Comparison of ENCODE assay signal across 2 cellular contexts in genomic region chr1:2053784-2054376, GRCh38.
TF ChIP-seq lines count a peak whose summit lies in the region.

No MANE protein-coding gene starts in this region.

TF ChIP-seq in H1, 55 proteins besides CTCF, POLR2A, EP300 and RAD21:
- TF ChIP-seq PHF8 (conservative IDR thresholded peaks at IDR 0.05; ENCODE audit: low read depth, low read length) (no peak), CBX8 (IDR thresholded peaks at IDR 0.05; ENCODE audit: borderline replicate concordance, low read depth, low read length) (no peak), SRF (IDR thresholded peaks at IDR 0.05; ENCODE audit: low read depth, low read length) (no peak), BRCA1 (IDR thresholded peaks at IDR 0.05; ENCODE audit: low read depth, low read length) (no peak), SUZ12 (IDR thresholded peaks at IDR 0.05; ENCODE audit: low read length) (no peak), TEAD4 (IDR thresholded peaks at IDR 0.05; ENCODE audit: low read depth, low read length) (no peak), CEBPB (IDR thresholded peaks at IDR 0.05; ENCODE audit: low read depth, low read length) (no peak), POU5F1 (IDR thresholded peaks at IDR 0.05; ENCODE audit: low read depth, low read length) (no peak), SP2 (IDR thresholded peaks at IDR 0.05; ENCODE audit: low read length) (no peak), JUND (IDR thresholded peaks at IDR 0.05; ENCODE audit: low read length) (no peak), CHD2 (IDR thresholded peaks at IDR 0.05; ENCODE audit: low read length) (no peak), TAF1 (IDR thresholded peaks at IDR 0.05; ENCODE audit: low read depth, low read length) (no peak), MAFK (IDR thresholded peaks at IDR 0.05; ENCODE audit: low read depth, low read length) (no peak), EGR1 (IDR thresholded peaks at IDR 0.05; ENCODE audit: borderline replicate concordance, low read depth, low read length) (no peak), GTF2F1 (IDR thresholded peaks at IDR 0.05; ENCODE audit: borderline replicate concordance, low read depth, low read length) (no peak), TBP (IDR thresholded peaks at IDR 0.05; ENCODE audit: low read depth, low read length) (no peak)
- TF ChIP-seq, protein P1, sequence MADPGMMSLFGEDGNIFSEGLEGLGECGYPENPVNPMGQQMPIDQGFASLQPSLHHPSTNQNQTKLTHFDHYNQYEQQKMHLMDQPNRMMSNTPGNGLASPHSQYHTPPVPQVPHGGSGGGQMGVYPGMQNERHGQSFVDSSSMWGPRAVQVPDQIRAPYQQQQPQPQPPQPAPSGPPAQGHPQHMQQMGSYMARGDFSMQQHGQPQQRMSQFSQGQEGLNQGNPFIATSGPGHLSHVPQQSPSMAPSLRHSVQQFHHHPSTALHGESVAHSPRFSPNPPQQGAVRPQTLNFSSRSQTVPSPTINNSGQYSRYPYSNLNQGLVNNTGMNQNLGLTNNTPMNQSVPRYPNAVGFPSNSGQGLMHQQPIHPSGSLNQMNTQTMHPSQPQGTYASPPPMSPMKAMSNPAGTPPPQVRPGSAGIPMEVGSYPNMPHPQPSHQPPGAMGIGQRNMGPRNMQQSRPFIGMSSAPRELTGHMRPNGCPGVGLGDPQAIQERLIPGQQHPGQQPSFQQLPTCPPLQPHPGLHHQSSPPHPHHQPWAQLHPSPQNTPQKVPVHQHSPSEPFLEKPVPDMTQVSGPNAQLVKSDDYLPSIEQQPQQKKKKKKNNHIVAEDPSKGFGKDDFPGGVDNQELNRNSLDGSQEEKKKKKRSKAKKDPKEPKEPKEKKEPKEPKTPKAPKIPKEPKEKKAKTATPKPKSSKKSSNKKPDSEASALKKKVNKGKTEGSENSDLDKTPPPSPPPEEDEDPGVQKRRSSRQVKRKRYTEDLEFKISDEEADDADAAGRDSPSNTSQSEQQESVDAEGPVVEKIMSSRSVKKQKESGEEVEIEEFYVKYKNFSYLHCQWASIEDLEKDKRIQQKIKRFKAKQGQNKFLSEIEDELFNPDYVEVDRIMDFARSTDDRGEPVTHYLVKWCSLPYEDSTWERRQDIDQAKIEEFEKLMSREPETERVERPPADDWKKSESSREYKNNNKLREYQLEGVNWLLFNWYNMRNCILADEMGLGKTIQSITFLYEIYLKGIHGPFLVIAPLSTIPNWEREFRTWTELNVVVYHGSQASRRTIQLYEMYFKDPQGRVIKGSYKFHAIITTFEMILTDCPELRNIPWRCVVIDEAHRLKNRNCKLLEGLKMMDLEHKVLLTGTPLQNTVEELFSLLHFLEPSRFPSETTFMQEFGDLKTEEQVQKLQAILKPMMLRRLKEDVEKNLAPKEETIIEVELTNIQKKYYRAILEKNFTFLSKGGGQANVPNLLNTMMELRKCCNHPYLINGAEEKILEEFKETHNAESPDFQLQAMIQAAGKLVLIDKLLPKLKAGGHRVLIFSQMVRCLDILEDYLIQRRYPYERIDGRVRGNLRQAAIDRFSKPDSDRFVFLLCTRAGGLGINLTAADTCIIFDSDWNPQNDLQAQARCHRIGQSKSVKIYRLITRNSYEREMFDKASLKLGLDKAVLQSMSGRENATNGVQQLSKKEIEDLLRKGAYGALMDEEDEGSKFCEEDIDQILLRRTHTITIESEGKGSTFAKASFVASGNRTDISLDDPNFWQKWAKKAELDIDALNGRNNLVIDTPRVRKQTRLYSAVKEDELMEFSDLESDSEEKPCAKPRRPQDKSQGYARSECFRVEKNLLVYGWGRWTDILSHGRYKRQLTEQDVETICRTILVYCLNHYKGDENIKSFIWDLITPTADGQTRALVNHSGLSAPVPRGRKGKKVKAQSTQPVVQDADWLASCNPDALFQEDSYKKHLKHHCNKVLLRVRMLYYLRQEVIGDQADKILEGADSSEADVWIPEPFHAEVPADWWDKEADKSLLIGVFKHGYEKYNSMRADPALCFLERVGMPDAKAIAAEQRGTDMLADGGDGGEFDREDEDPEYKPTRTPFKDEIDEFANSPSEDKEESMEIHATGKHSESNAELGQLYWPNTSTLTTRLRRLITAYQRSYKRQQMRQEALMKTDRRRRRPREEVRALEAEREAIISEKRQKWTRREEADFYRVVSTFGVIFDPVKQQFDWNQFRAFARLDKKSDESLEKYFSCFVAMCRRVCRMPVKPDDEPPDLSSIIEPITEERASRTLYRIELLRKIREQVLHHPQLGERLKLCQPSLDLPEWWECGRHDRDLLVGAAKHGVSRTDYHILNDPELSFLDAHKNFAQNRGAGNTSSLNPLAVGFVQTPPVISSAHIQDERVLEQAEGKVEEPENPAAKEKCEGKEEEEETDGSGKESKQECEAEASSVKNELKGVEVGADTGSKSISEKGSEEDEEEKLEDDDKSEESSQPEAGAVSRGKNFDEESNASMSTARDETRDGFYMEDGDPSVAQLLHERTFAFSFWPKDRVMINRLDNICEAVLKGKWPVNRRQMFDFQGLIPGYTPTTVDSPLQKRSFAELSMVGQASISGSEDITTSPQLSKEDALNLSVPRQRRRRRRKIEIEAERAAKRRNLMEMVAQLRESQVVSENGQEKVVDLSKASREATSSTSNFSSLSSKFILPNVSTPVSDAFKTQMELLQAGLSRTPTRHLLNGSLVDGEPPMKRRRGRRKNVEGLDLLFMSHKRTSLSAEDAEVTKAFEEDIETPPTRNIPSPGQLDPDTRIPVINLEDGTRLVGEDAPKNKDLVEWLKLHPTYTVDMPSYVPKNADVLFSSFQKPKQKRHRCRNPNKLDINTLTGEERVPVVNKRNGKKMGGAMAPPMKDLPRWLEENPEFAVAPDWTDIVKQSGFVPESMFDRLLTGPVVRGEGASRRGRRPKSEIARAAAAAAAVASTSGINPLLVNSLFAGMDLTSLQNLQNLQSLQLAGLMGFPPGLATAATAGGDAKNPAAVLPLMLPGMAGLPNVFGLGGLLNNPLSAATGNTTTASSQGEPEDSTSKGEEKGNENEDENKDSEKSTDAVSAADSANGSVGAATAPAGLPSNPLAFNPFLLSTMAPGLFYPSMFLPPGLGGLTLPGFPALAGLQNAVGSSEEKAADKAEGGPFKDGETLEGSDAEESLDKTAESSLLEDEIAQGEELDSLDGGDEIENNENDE (IDR thresholded peaks at IDR 0.05; ENCODE audit: insufficient replicate concordance, low read length): no peak

TF ChIP-seq in HEK293T, 16 proteins besides CTCF, POLR2A, EP300 and RAD21:
- no peak for TF ChIP-seq ZNF384 (IDR thresholded peaks at IDR 0.05)
